ENCODE assay signal across 8 cellular contexts in genomic region chr3:156816091-156816793, GRCh38. TPM values are rescaled to one million over a fixed set of nuclear protein-coding genes. Genes with fewer than 3 reads are reported as not detected.
DNase-seq lines count a peak whose midpoint lies in the region; ATAC-seq and TF ChIP-seq lines count a peak whose summit lies in the region.

No MANE protein-coding gene starts in this region.

- H3K27me3 Mint-ChIP-seq in Calu3 (ENCODE audit: unreplicated experiment), result no peaks in the 10 kb centered on the region

- H3K9me3 ChIP-seq in esophagus squamous epithelium (no peaks in the 10 kb centered on the region), neural cell (ENCODE audit: low read length) (no peaks in the 10 kb centered on the region), uterus (no peaks in the 10 kb centered on the region)

- no peaks in the 10 kb centered on the region for H3F3A ChIP-seq in neural cell (ENCODE audit: insufficient read depth, low read length, poor library complexity, severe bottlenecking)

- peaks cover 47% of the 10 kb centered on the region for H3K36me3 Mint-ChIP-seq in Calu3 (ENCODE audit: insufficient read depth, unreplicated experiment)

- peak overlapping the region; percentile 41 for H3K9ac ChIP-seq in neural cell (ENCODE audit: low read length)

- peaks cover 65% of the 10 kb centered on the region for H3K4me1 Mint-ChIP-seq in Calu3 (ENCODE audit: low read depth, unreplicated experiment)

- no peaks in the 10 kb centered on the region for H3K79me2 ChIP-seq in neural cell (replicated peaks; ENCODE audit: insufficient read depth, low read length)

- peak overlapping the region; percentile 35 for H3K4me2 ChIP-seq in neural cell (ENCODE audit: low read length)

- no TSS peak for BruUV-seq in Calu3 (replicated peaks; lab: Mats Ljungman, UMichigan)

- TF ChIP-seq RAD21 in neural cell (conservative IDR thresholded peaks at IDR 0.05), result no peak

- TF ChIP-seq CTCF in Calu3 (IDR thresholded peaks at IDR 0.05; ENCODE audit: unreplicated experiment) (no peak), esophagus squamous epithelium (IDR thresholded peaks at IDR 0.05) (peak in 1 of 6 experiments; percentile 5), neural cell (IDR thresholded peaks at IDR 0.05; ENCODE audit: poor library complexity, severe bottlenecking) (no peak), uterus (IDR thresholded peaks at IDR 0.05) (no peak)

- H3K4me3 ChIP-seq in esophagus squamous epithelium, result peak overlapping the region; percentile 46 to 78 (median 70)
- peak overlapping the region; percentile 71 for H3K4me3 ChIP-seq in neural cell (ENCODE audit: low read length)
- H3K4me3 ChIP-seq in uterus, result peak overlapping the region; percentile 44 to 55

- H4K20me1 ChIP-seq in neural cell (ENCODE audit: insufficient read depth), result no peaks in the 10 kb centered on the region

- TF ChIP-seq POLR2A in esophagus squamous epithelium (IDR thresholded peaks at IDR 0.05) (no peak), uterus (IDR thresholded peaks at IDR 0.05) (no peak)

- no peaks in the 10 kb centered on the region for H3K36me3 ChIP-seq in esophagus squamous epithelium
- no peaks in the 10 kb centered on the region for H3K36me3 ChIP-seq in neural cell (ENCODE audit: insufficient read depth, low read length)
- no peaks in the 10 kb centered on the region for H3K36me3 ChIP-seq in uterus

- intact Hi-C loops in Calu3 (cut with micrococcal nuclease; ENCODE audit: unreplicated experiment), result loop anchor here (5.0 kb wide), 1 partner anchor 274 kb away; no protein-coding TSS in a partner anchor
- intact Hi-C loops in esophagus squamous epithelium (cut with DNase I), result no loop called here
- intact Hi-C loops in uterus (cut with DNase I; ENCODE audit: low total_unique reads), result loop anchor here (10.0 kb wide), 1 partner anchor 141 kb away; the partner anchor contains the start of gene TIPARP

- ATAC-seq in GM21423 (IDR thresholded peaks at IDR 0.05; ENCODE audit: unreplicated experiment), result peak; percentile 25

- H3K9me3 Mint-ChIP-seq in Calu3 (ENCODE audit: low read depth, unreplicated experiment), result no peaks in the 10 kb centered on the region

- H3K27ac Mint-ChIP-seq in Calu3 (ENCODE audit: unreplicated experiment), result peak overlapping the region; percentile 96

- H3K27me3 ChIP-seq in esophagus squamous epithelium, result no peaks in the 10 kb centered on the region
- H3K27me3 ChIP-seq in neural cell (ENCODE audit: insufficient read depth, low read depth, low read length), result peaks cover 38% of the 10 kb centered on the region
- H3K27me3 ChIP-seq in uterus, result no peaks in the 10 kb centered on the region

- H3K27ac ChIP-seq in esophagus squamous epithelium (peak overlapping the region; percentile 87 to 93 (median 90)), neural cell (ENCODE audit: low read length) (no peak overlapping the region), uterus (peak overlapping the region; percentile 77 to 83)

- peak overlapping the region; percentile 94 for H3K4me3 Mint-ChIP-seq in Calu3 (ENCODE audit: low read depth, unreplicated experiment)

- 38 to 73% methylated on average over 3 to 18 of the region's 74 CpGs for WGBS in esophagus squamous epithelium, 2 donors

- TF ChIP-seq EP300 in neural cell (conservative IDR thresholded peaks at IDR 0.05; ENCODE audit: poor library complexity, severe bottlenecking), result no peak

- H3K9me2 ChIP-seq in neural cell (ENCODE audit: insufficient read depth, low read length), result no peaks in the 10 kb centered on the region

- DNase-seq in Calu3 (peak; percentile 71), HuH-7 (ENCODE audit: low spot score) (peak; percentile 32), esophagus squamous epithelium (lab: John Stamatoyannopoulos, UW) (no peak), uterus (peak; percentile 27), GF-D8 (lab: John Stamatoyannopoulos, UW) (no peak)
- peak; percentile 63 for DNase-seq in activated CD8-positive, alpha-beta memory T cell treated with anti-CD3 and anti-CD28 coated beads, Interleukin-2, amount 50 U/mL, for 48 hours

- H3K4me1 ChIP-seq in esophagus squamous epithelium (peaks cover 11 to 69% (median 24%) of the 10 kb centered on the region in 3 donors), uterus (peaks cover 0 to 7% of the 10 kb centered on the region in 2 donors)

- CTCF ChIA-PET in Calu3 (lab: Charles Lee), result no interaction called here

- H2AFZ ChIP-seq in neural cell (ENCODE audit: low read depth, low read length), result peak overlapping the region; percentile 56

TF ChIP-seq in neural cell, 6 proteins besides CTCF, POLR2A, EP300 and RAD21:
- TF ChIP-seq MXI1 (conservative IDR thresholded peaks at IDR 0.05; ENCODE audit: poor library complexity, severe bottlenecking) (no peak), TAF1 (IDR thresholded peaks at IDR 0.05; ENCODE audit: low read depth) (no peak), REST (IDR thresholded peaks at IDR 0.05; ENCODE audit: borderline replicate concordance) (no peak), EZH2 (IDR thresholded peaks at IDR 0.05; ENCODE audit: borderline replicate concordance, insufficient read depth, low read length, poor library complexity, severe bottlenecking) (no peak), POLR2AphosphoS5 (IDR thresholded peaks at IDR 0.05) (no peak), SMC3 (conservative IDR thresholded peaks at IDR 0.05; ENCODE audit: poor library complexity) (no peak)

RNA-seq across cellular contexts. Expression of gene LEKR1, which starts 9.9 kb away (rescaled TPM):
- total RNA-seq in Calu3 (2022) (4.5 and 5.1 TPM in 2 replicates), esophagus squamous epithelium (1 to 10 TPM in 1 of 4 donors, under 1 TPM in 2, not detected in 1; 0.15 to 1.1 (median 0.57) TPM), uterus (1 to 10 TPM in 2 of 4 donors, under 1 TPM in 1, not detected in 1; 0.26 to 4.8 (median 2.8) TPM)
- 0.14 and 2.7 TPM in 2 replicates for polyA plus RNA-seq in neural cell
- polyA minus RNA-seq in neural cell, result 0.49 and 2.5 TPM in 2 replicates

Comparison
In these comparisons a context has a peak if more than half of its experiments do, and no peak if none do; other contexts are left out.
1. DNase-seq: peak in Calu3 (single experiment), HuH-7 (single experiment), activated CD8-positive, alpha-beta memory T cell treated with anti-CD3 and anti-CD28 coated beads, Interleukin-2, amount 50 U/mL, for 48 hours (single experiment) and uterus (2 of 2); none in esophagus squamous epithelium (single experiment) and GF-D8 (single experiment).
2. Peak in every context shown above with its lines, with median percentiles within 50 percentile points of each other: H3K4me3 ChIP-seq.